In genomic region chr22:17398159-17398558, GRCh38 we compare ENCODE assay signal across 19 cellular contexts. TPM values are rescaled to one million over a fixed set of nuclear protein-coding genes. Genes with fewer than 3 reads are reported as not detected.
DNase-seq lines count a peak whose midpoint lies in the region; ATAC-seq and TF ChIP-seq lines count a peak whose summit lies in the region.
"Had no signal": no experiment of that assay in that cellular context is flagged by ENCODE, and none has a peak within 500 bp of the region (broad histone marks: within the 10 kb centered on the region; RNA-seq: fewer than 3 reads in every experiment).

No MANE protein-coding gene starts in this region.

- H3K4me3 ChIP-seq in GM23338 = no peak overlapping the region
- H3K4me3 ChIP-seq: BLaER1, GM23248, K562 had no signal

- no peaks in the 10 kb centered on the region for H3F3A ChIP-seq in GM23338 (replicated peaks; ENCODE audit: low read depth)

- ATAC-seq in GM23338 = no peak
- ATAC-seq: CD8-positive, alpha-beta T cell; K562; PC-3 had no signal

- H3K9me3 Mint-ChIP-seq in GM23338 = no peaks in the 10 kb centered on the region
- H3K9me3 Mint-ChIP-seq in activated naive CD8-positive, alpha-beta T cell treated with anti-CD3 and anti-CD28 coated beads for 36 hours = no peaks in the 10 kb centered on the region
- H3K9me3 Mint-ChIP-seq: CD8-positive, alpha-beta T cell had no signal

- peaks cover 6% of the 10 kb centered on the region; the same call in 2 of the 3 replicates for H3K36me3 Mint-ChIP-seq in GM23338 (ENCODE audit: low read depth)
- H3K36me3 Mint-ChIP-seq in activated naive CD8-positive, alpha-beta T cell treated with anti-CD3 and anti-CD28 coated beads for 36 hours = no peaks in the 10 kb centered on the region
- H3K36me3 Mint-ChIP-seq: CD8-positive, alpha-beta T cell had no signal

- H3K4me2 ChIP-seq in GM23338 = no peak overlapping the region
- H3K4me2 ChIP-seq: BLaER1 had no signal

- H3K27ac ChIP-seq in GM23338 (ENCODE audit: low read depth) = peak overlapping the region; percentile 35; the same call in 1 of the 2 replicates
- H3K27ac ChIP-seq: BLaER1, GM23248 had no signal

- H2AFZ ChIP-seq in GM23338 = no peak overlapping the region
- H2AFZ ChIP-seq: GM23248 had no signal

- no peaks in the 10 kb centered on the region for H3K9me2 ChIP-seq in GM23338 (ENCODE audit: insufficient read depth)

- peaks cover 32% of the 10 kb centered on the region for H3K4me1 ChIP-seq in GM23338 (ENCODE audit: insufficient read depth)

- no peak overlapping the region for H3K4me3 Mint-ChIP-seq in GM23338
- no peak overlapping the region for H3K4me3 Mint-ChIP-seq in activated naive CD8-positive, alpha-beta T cell treated with anti-CD3 and anti-CD28 coated beads for 36 hours
- H3K4me3 Mint-ChIP-seq: CD8-positive, alpha-beta T cell had no signal

- no peak for TF ChIP-seq CTCF in GM23338 (conservative IDR thresholded peaks at IDR 0.05; ENCODE audit: low read depth in 2 of 2)

- no peaks in the 10 kb centered on the region for H3K27me3 ChIP-seq in GM23338 (ENCODE audit: insufficient read depth)
- H3K27me3 ChIP-seq: BLaER1 had no signal

- H3K4me1 Mint-ChIP-seq in GM23338 = peaks cover 37% of the 10 kb centered on the region
- H3K4me1 Mint-ChIP-seq in activated naive CD8-positive, alpha-beta T cell treated with anti-CD3 and anti-CD28 coated beads for 36 hours = peaks cover 5% of the 10 kb centered on the region

- DNase-seq in GM23338 (ENCODE audit: low spot score) (no peak), islet precursor cell (peak; percentile 67), renal cortical epithelial cell (ENCODE audit: low read depth) (peak; percentile 43), medulla oblongata (ENCODE audit: extremely low spot score) (no peak), KG1 (lab: John Stamatoyannopoulos, UW) (no peak), SIG-M5 treated with dmso at 0.1 percent for 504 hours (lab: John Stamatoyannopoulos, UW; ENCODE audit: unreplicated experiment) (no peak)
- no peak for DNase-seq in activated naive CD8-positive, alpha-beta T cell treated with anti-CD3 and anti-CD28 coated beads for 36 hours
- DNase-seq: CD8-positive, alpha-beta T cell; DMS79 treated with DMSO at 0.1 percent for 48 hours; GM23248; NCI-H1048; NCI-H1436 treated with DMSO at 0.1 percent for 48 hours; NCI-H2029 treated with DMSO at 0.1 percent for 48 hours; NCI-H2171 treated with DMSO at 0.1 percent for 48 hours; NCI-H748 treated with DMSO at 0.1 percent for 48 hours; PC-3 had no signal

- peaks cover 100% of the 10 kb centered on the region for H3K79me2 ChIP-seq in GM23338 (replicated peaks; ENCODE audit: insufficient read depth)

- peaks cover 88% of the 10 kb centered on the region for H4K20me1 ChIP-seq in GM23338 (replicated peaks; ENCODE audit: insufficient read depth)
- H4K20me1 ChIP-seq: BLaER1 had no signal

- H3K27me3 Mint-ChIP-seq in GM23338 (ENCODE audit: insufficient read depth, low read depth, poor library complexity) = no peaks in the 10 kb centered on the region
- H3K27me3 Mint-ChIP-seq in activated naive CD8-positive, alpha-beta T cell treated with anti-CD3 and anti-CD28 coated beads for 36 hours = no peaks in the 10 kb centered on the region

- H3K27ac Mint-ChIP-seq in GM23338 = peak overlapping the region; percentile 45
- H3K27ac Mint-ChIP-seq in activated naive CD8-positive, alpha-beta T cell treated with anti-CD3 and anti-CD28 coated beads for 36 hours = peak overlapping the region; percentile 2
- H3K27ac Mint-ChIP-seq: CD8-positive, alpha-beta T cell had no signal

- no peaks in the 10 kb centered on the region for H3K36me3 ChIP-seq in GM23338 (ENCODE audit: insufficient read depth)
- H3K36me3 ChIP-seq: BLaER1 had no signal

TF ChIP-seq in GM23338, 12 proteins besides CTCF, POLR2A, EP300 and RAD21 (continues in another document):
- TF ChIP-seq ZNF462 (CRISPR knock-in tag; IDR thresholded peaks at IDR 0.05) = no peak
- TF ChIP-seq ZNF331 (CRISPR knock-in tag; IDR thresholded peaks at IDR 0.05; ENCODE audit: low read depth) = no peak
- no peak for TF ChIP-seq POLR2AphosphoS5 (IDR thresholded peaks at IDR 0.05; ENCODE audit: low read depth)
- no peak for TF ChIP-seq CREB1 (CRISPR knock-in tag; IDR thresholded peaks at IDR 0.05; ENCODE audit: low read depth)
- no peak for TF ChIP-seq REST (IDR thresholded peaks at IDR 0.05; ENCODE audit: unreplicated experiment)

RNA-seq across cellular contexts. Expression of gene CECR2, which starts 28.9 kb away (rescaled TPM):
- total RNA-seq in GM23338 (2014; rRNA removed; shearing (Covaris generic)) = 106 and 110 TPM in 2 replicates
- 18.4 and 24.2 TPM in 2 replicates for polyA plus RNA-seq in GM23338 (2016; fragmentation: Nextera tagmentation; extraction: Ambion mirVana)
- total RNA-seq in activated naive CD8-positive, alpha-beta T cell treated with anti-CD3 and anti-CD28 coated beads for 36 hours = under 1 TPM; 0.10 to 0.26 TPM
- total RNA-seq in renal cortical epithelial cell = 0.10 and 0.17 TPM in 2 replicates
- total RNA-seq: GM23248, M059J, PC-3 had no signal

Comparison
In these comparisons a context has a peak if more than half of its experiments do, and no peak if none do; other contexts are left out.
1. DNase-seq: peak in islet precursor cell (single experiment) and renal cortical epithelial cell (single experiment); none in GM23338 (single experiment), activated naive CD8-positive, alpha-beta T cell treated with anti-CD3 and anti-CD28 coated beads for 36 hours (single experiment), medulla oblongata (single experiment), KG1 (single experiment) and SIG-M5 treated with dmso at 0.1 percent for 504 hours (single experiment).
2. RNA of gene CECR2, which starts 28.9 kb away (total RNA-seq): 106 to 110 TPM in GM23338; 0.10 to 0.26 TPM in activated naive CD8-positive, alpha-beta T cell treated with anti-CD3 and anti-CD28 coated beads for 36 hours and 0.10 to 0.17 TPM in renal cortical epithelial cell; every median in the first group is over 10 times any median in the second.